ENCODE assay signal across 1 cellular context in genomic region chr1:23790696-23791433, GRCh38.
TF ChIP-seq lines count a peak whose summit lies in the region.

Gene LYPLA2, plus strand, starts transcription at chr1:23791145. Its CDS starts 1,538 bp downstream, at chr1:23792683.

TF ChIP-seq in H1, 55 proteins besides CTCF, POLR2A, EP300 and RAD21 (continued from another document):
- TF ChIP-seq ZNF274 (IDR thresholded peaks at IDR 0.05; ENCODE audit: borderline replicate concordance, extremely low read depth, low read length) (no peak), FOSL1 (IDR thresholded peaks at IDR 0.05; ENCODE audit: insufficient read depth, low read depth, low read length) (no peak), PHF8 (conservative IDR thresholded peaks at IDR 0.05; ENCODE audit: low read depth, low read length) (no peak), MAFK (IDR thresholded peaks at IDR 0.05; ENCODE audit: low read depth, low read length) (no peak), CHD1 (IDR thresholded peaks at IDR 0.05; ENCODE audit: low read depth, low read length) (no peak), TAF1 (IDR thresholded peaks at IDR 0.05; ENCODE audit: low read depth, low read length) (peak; percentile 44; the same call in 1 of the 2 replicates), SAP30 (IDR thresholded peaks at IDR 0.05; ENCODE audit: insufficient read depth, insufficient replicate concordance, low read length) (peak; percentile 82), ATF2 (IDR thresholded peaks at IDR 0.05; ENCODE audit: low read length) (no peak), RFX5 (IDR thresholded peaks at IDR 0.05; ENCODE audit: borderline replicate concordance, low read depth, low read length) (no peak), POLR2AphosphoS5 (IDR thresholded peaks at IDR 0.05; ENCODE audit: low read depth, low read length) (0 out of 2 replicates have a peak, but pooled peaks have one; percentile 20), MAX (IDR thresholded peaks at IDR 0.05) (no peak), POU5F1 (IDR thresholded peaks at IDR 0.05; ENCODE audit: low read depth, low read length) (no peak), CHD2 (IDR thresholded peaks at IDR 0.05; ENCODE audit: low read length) (no peak), EZH2 (IDR thresholded peaks at IDR 0.05; ENCODE audit: low read depth, low read length, severe bottlenecking) (no peak), KDM4A (IDR thresholded peaks at IDR 0.05; ENCODE audit: low read depth, low read length, severe bottlenecking) (peak; percentile 42), JUND (IDR thresholded peaks at IDR 0.05; ENCODE audit: low read length) (no peak), YY1 (IDR thresholded peaks at IDR 0.05; ENCODE audit: low read depth, low read length) (peak; percentile 95), RBBP5 (IDR thresholded peaks at IDR 0.05; ENCODE audit: borderline replicate concordance, low read depth, low read length) (peak; percentile 84; the same call in 1 of the 2 replicates), SRF (IDR thresholded peaks at IDR 0.05; ENCODE audit: low read depth, low read length) (no peak), TCF12 (IDR thresholded peaks at IDR 0.05; ENCODE audit: low read depth, low read length) (no peak), SP2 (IDR thresholded peaks at IDR 0.05; ENCODE audit: low read length) (no peak), SP4 (IDR thresholded peaks at IDR 0.05; ENCODE audit: low read length) (no peak), BCL11A (IDR thresholded peaks at IDR 0.05; ENCODE audit: low read depth in 2 of 2, low read length in 2 of 2) (no peak), TBP (IDR thresholded peaks at IDR 0.05; ENCODE audit: low read depth, low read length) (0 out of 2 replicates have a peak, but pooled peaks have one; percentile 22), ASH2L (IDR thresholded peaks at IDR 0.05; ENCODE audit: low read length) (peak; percentile 47), SIX5 (IDR thresholded peaks at IDR 0.05; ENCODE audit: low read depth, low read length) (no peak), KDM5A (IDR thresholded peaks at IDR 0.05; ENCODE audit: low read length) (no peak), SIRT6 (IDR thresholded peaks at IDR 0.05; ENCODE audit: low read length) (no peak), NANOG (IDR thresholded peaks at IDR 0.05; ENCODE audit: insufficient read depth, low read depth, low read length, poor library complexity, severe bottlenecking) (no peak), RNF2 (IDR thresholded peaks at IDR 0.05; ENCODE audit: borderline replicate concordance, low read depth, low read length, missing control alignments, poor library complexity, severe bottlenecking) (no peak), KDM1A (IDR thresholded peaks at IDR 0.05; ENCODE audit: borderline replicate concordance, low read length) (no peak), NRF1 (IDR thresholded peaks at IDR 0.05; ENCODE audit: low read depth, low read length) (no peak), CEBPB (IDR thresholded peaks at IDR 0.05; ENCODE audit: low read depth, low read length) (no peak), HDAC2 (IDR thresholded peaks at IDR 0.05; ENCODE audit: borderline replicate concordance in 1 of 2, low read depth in 2 of 2, low read length in 2 of 2) (no peak; a peak in 1 of 4 replicates), RXRA (IDR thresholded peaks at IDR 0.05; ENCODE audit: insufficient read depth, low read depth, low read length) (no peak), CBX5 (IDR thresholded peaks at IDR 0.05; ENCODE audit: low read depth, low read length) (no peak), JUN (IDR thresholded peaks at IDR 0.05; ENCODE audit: low read depth, low read length) (no peak), GTF2F1 (IDR thresholded peaks at IDR 0.05; ENCODE audit: borderline replicate concordance, low read depth, low read length) (peak; percentile 80), CREB1 (IDR thresholded peaks at IDR 0.05) (peak; percentile 30; the same call in 1 of the 2 replicates), E2F6 (IDR thresholded peaks at IDR 0.05) (no peak), CHD7 (IDR thresholded peaks at IDR 0.05; ENCODE audit: insufficient replicate concordance, low read length) (no peak), CTBP2 (IDR thresholded peaks at IDR 0.05; ENCODE audit: borderline replicate concordance, insufficient read depth, insufficient read length, low read length) (no peak), HDAC6 (IDR thresholded peaks at IDR 0.05; ENCODE audit: low read depth, low read length) (no peak), SP1 (IDR thresholded peaks at IDR 0.05; ENCODE audit: low read depth, low read length) (no peak), TAF7 (optimal IDR thresholded peaks at IDR 0.05; ENCODE audit: borderline replicate concordance, low read depth, low read length) (peak; percentile 31), CBX8 (IDR thresholded peaks at IDR 0.05; ENCODE audit: borderline replicate concordance, low read depth, low read length) (no peak), BRCA1 (IDR thresholded peaks at IDR 0.05; ENCODE audit: low read depth, low read length) (no peak), SIN3A (conservative IDR thresholded peaks at IDR 0.05 in 1 of 2, IDR thresholded peaks at IDR 0.05 in 1 of 2; ENCODE audit: low read depth in 1 of 2, low read length in 2 of 2) (peak; percentile 73 to 92; a peak in 2 of 4 replicates), GABPA (IDR thresholded peaks at IDR 0.05; ENCODE audit: borderline replicate concordance, insufficient read depth, low read length) (peak; percentile 95), TEAD4 (IDR thresholded peaks at IDR 0.05; ENCODE audit: low read depth, low read length) (no peak), ATF3 (IDR thresholded peaks at IDR 0.05; ENCODE audit: insufficient read depth, low read depth, low read length) (no peak), BACH1 (IDR thresholded peaks at IDR 0.05; ENCODE audit: low read length) (no peak), USF2 (IDR thresholded peaks at IDR 0.05; ENCODE audit: low read length) (no peak)
